Comparison of ENCODE assay signal across 19 cellular contexts in the genomic region with DNA sequence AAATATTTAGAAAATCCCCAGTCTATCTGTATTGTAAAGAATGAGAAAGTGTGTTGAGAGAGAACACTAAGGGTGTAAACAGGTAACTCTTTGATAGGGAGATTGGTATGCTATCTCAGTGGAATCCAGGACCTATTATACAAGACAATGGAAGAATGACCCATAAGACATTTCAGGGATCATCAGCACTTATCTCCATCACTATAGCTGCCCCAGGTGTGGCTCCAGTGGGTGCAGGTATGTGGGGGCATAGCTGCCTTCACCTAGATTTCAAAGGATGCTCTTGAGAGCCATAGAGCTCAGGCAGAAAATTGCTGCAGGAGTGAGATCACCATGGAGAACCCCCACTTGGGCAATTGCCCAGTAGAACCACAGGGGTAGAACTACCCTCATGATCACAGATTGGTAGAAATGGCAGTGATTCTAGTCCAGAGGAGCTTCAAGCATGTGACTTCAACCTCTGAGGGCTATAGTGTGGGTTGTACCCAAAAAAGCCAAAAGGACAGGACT.
"Had no signal": no experiment of that assay in that cellular context is flagged by ENCODE, and none has a peak within 500 bp of the region (broad histone marks: within the 10 kb centered on the region; RNA-seq: fewer than 3 reads in every experiment).

No MANE protein-coding gene starts in this region.

- H3K79me2 ChIP-seq: hepatocyte had no signal

- H3K4me3 ChIP-seq: hepatocyte, psoas muscle, skin epidermis, stomach had no signal

- FAIRE-seq: colon, endothelial cell of umbilical vein, kidney had no signal

- DNase-seq: cerebellar nuclear complex; erythroblast; foreskin melanocyte; immature natural killer cell; kidney; left cardiac atrium; mesendoderm; naive B cell; nephron progenitor cell; psoas muscle; retina; stimulated activated naive CD4-positive, alpha-beta T cell; stomach; substantia nigra; trophoblast cell had no signal

- H3K27me3 ChIP-seq: hepatocyte had no signal

- H3K27ac ChIP-seq: hepatocyte, psoas muscle, skin epidermis, stomach had no signal

- H3K36me3 ChIP-seq: stomach had no signal

- H3K4me1 ChIP-seq: psoas muscle, stomach had no signal

- H3K4me2 ChIP-seq: hepatocyte had no signal

- H2AFZ ChIP-seq: hepatocyte had no signal
